ENCODE assay signal across 8 cellular contexts in genomic region chr1:67735806-67736627, GRCh38. TPM values are rescaled to one million over a fixed set of nuclear protein-coding genes. Genes with fewer than 3 reads are reported as not detected.
DNase-seq lines count a peak whose midpoint lies in the region; ATAC-seq and TF ChIP-seq lines count a peak whose summit lies in the region.

No MANE protein-coding gene starts in this region.

- no peaks in the 10 kb centered on the region for H3K9me3 ChIP-seq in esophagus muscularis mucosa
- H3K9me3 ChIP-seq in upper lobe of right lung, result no peaks in the 10 kb centered on the region

- no peaks in the 10 kb centered on the region for H3K27me3 ChIP-seq in esophagus muscularis mucosa
- H3K27me3 ChIP-seq in upper lobe of right lung, result no peaks in the 10 kb centered on the region

- DNase-seq in activated T-cell treated with anti-CD3 and anti-CD28 coated beads for 1 hour (ENCODE audit: low read depth) (peak; percentile 8), activated T-cell treated with anti-CD3 and anti-CD28 coated beads for 4 hours (no peak), NCI-H2196 (lab: John Stamatoyannopoulos, UW; ENCODE audit: unreplicated experiment) (peak; percentile 75), esophagus muscularis mucosa (ENCODE audit: extremely low spot score) (peak; percentile 93), nephron progenitor cell (peak; percentile 9), upper lobe of right lung (peak; percentile 67)
- peak; percentile 16 for DNase-seq in activated CD8-positive, alpha-beta memory T cell treated with anti-CD3 and anti-CD28 coated beads, Interleukin-2, amount 50 U/mL, for 4 hours

- TF ChIP-seq EP300 in esophagus muscularis mucosa (IDR thresholded peaks at IDR 0.05), result no peak

- H3K27ac Mint-ChIP-seq in nephron progenitor cell, result peak overlapping the region; percentile 95

- H3K4me1 ChIP-seq in esophagus muscularis mucosa (peaks cover 48 to 68% (median 56%) of the 10 kb centered on the region in 4 donors), upper lobe of right lung (peaks cover 39% of the 10 kb centered on the region)

- 11% methylated on average over 8 of the region's 11 CpGs for WGBS in esophagus muscularis mucosa

- no peaks in the 10 kb centered on the region for H3K9me3 Mint-ChIP-seq in nephron progenitor cell

- TF ChIP-seq POLR2A in esophagus muscularis mucosa (IDR thresholded peaks at IDR 0.05; ENCODE audit: low read depth), result no peak

- intact Hi-C loops in esophagus muscularis mucosa (cut with DNase I), result no loop called here
- intact Hi-C loops in upper lobe of right lung (cut with DNase I), result no loop called here

- no peaks in the 10 kb centered on the region for H3K36me3 Mint-ChIP-seq in nephron progenitor cell (ENCODE audit: low read depth)

- peak overlapping the region; percentile 56 to 74 (median 66) for H3K27ac ChIP-seq in esophagus muscularis mucosa (replicated peaks in 1 of 4)
- peak overlapping the region; percentile 69 for H3K27ac ChIP-seq in upper lobe of right lung

- H3K4me3 ChIP-seq in esophagus muscularis mucosa (peak overlapping the region; percentile 2 to 31 (median 14)), upper lobe of right lung (no peak overlapping the region)

- peak overlapping the region; percentile 50 for H3K4me3 Mint-ChIP-seq in nephron progenitor cell

- no peaks in the 10 kb centered on the region for H3K27me3 Mint-ChIP-seq in nephron progenitor cell (ENCODE audit: low read depth, poor library complexity)

- peaks cover 40% of the 10 kb centered on the region for H3K4me1 Mint-ChIP-seq in nephron progenitor cell

- ATAC-seq in HG02870 (IDR thresholded peaks at IDR 0.05; ENCODE audit: unreplicated experiment) (peak; percentile 92), upper lobe of right lung (peak; percentile 75)

- TF ChIP-seq CTCF in esophagus muscularis mucosa (IDR thresholded peaks at IDR 0.05) (no peak), nephron progenitor cell (IDR thresholded peaks at IDR 0.05) (no peak), upper lobe of right lung (IDR thresholded peaks at IDR 0.05) (no peak)

- H3K36me3 ChIP-seq in esophagus muscularis mucosa, result no peaks in the 10 kb centered on the region
- no peaks in the 10 kb centered on the region for H3K36me3 ChIP-seq in upper lobe of right lung

RNA-seq across cellular contexts. Expression of gene GADD45A, which starts 51.0 kb away (rescaled TPM):
- 10 to 100 TPM; 51.1 to 80.8 (median 66.5) TPM for total RNA-seq in esophagus muscularis mucosa
- 16.4 TPM for total RNA-seq in upper lobe of right lung
